In the genomic region with DNA sequence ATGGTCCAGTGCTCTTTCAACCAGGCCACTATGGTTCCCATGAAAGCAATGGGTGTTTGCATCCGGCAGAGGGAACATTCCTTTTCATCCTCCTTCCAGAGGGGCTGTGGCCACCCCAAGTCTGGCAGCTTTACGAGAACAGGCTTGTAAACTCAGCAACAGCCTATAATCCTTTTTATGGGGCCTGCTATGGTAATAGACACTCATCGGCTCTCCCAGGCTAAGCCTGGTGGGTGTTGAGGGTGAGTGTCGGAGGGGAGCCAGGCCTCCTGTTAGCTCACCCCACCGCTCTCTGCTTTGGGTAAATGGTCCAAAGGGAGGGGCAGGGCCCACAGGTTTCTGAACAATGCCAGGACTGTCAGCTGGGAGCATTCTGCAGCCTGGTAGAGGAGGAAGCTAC, we compare ENCODE assay signal across 19 cellular contexts.
DNase-seq lines count a peak whose midpoint lies in the region; ATAC-seq and TF ChIP-seq lines count a peak whose summit lies in the region.
"Had no signal": no experiment of that assay in that cellular context is flagged by ENCODE, and none has a peak within 500 bp of the region (broad histone marks: within the 10 kb centered on the region; RNA-seq: fewer than 3 reads in every experiment).

No MANE protein-coding gene starts in this region.

- DNase-seq in NCI-H82 (lab: John Stamatoyannopoulos, UW) (peak; percentile 23), NCI-H82 treated with DMSO at 0.1 percent for 48 hours (lab: John Stamatoyannopoulos, UW; ENCODE audit: unreplicated experiment) (no peak), islet precursor cell (peak; percentile 86), sigmoid colon (peak; percentile 71), G401 (ENCODE audit: low spot score) (no peak), germinal center (ENCODE audit: low spot score) (no peak)
- no peak for DNase-seq in stimulated activated naive CD8-positive, alpha-beta T cell treated with anti-CD3 and anti-CD28 coated beads, Interleukin-15, Interleukin-2, amounts not matched to agents 100 U/mL and 50 U/mL, for 24 hours
- no peak for DNase-seq in stimulated activated naive CD8-positive, alpha-beta T cell treated with anti-CD3 and anti-CD28 coated beads, Interleukin-15, amount 100 ng/mL, for 72 hours
- DNase-seq: AML-193; Caco-2; CD4-positive, alpha-beta T cell; GF-D8; HCEC 1CT; HFFc6 had no signal

- intact Hi-C loops in sigmoid colon (cut with DNase I): loop anchor here (5.0 kb wide), 1 partner anchor 623 kb away; no protein-coding TSS in a partner anchor

- peaks cover 12% of the 10 kb centered on the region for H3K27me3 Mint-ChIP-seq in stimulated activated naive CD8-positive, alpha-beta T cell treated with anti-CD3 and anti-CD28 coated beads, Interleukin-15, amount 100 ng/mL, for 72 hours
- H3K27me3 Mint-ChIP-seq: CD4-positive, alpha-beta T cell had no signal

- H3K27ac ChIP-seq in sigmoid colon: peak overlapping the region in 3 of 4 donors; percentile 39 to 65 (median 51)
- H3K27ac ChIP-seq: 22Rv1, A549, C4-2B, HL-60 had no signal

- TF ChIP-seq POLR2A in sigmoid colon (IDR thresholded peaks at IDR 0.05): no peak

- peaks cover 0 to 23% (median 17%) of the 10 kb centered on the region in 4 donors for H3K4me1 ChIP-seq in sigmoid colon
- H3K4me1 ChIP-seq: A549, Caco-2 had no signal

- peak in 1 of 4 donors; percentile 18 for TF ChIP-seq EP300 in sigmoid colon (IDR thresholded peaks at IDR 0.05)

- H3K9me3 ChIP-seq in sigmoid colon: no peaks in the 10 kb centered on the region
- H3K9me3 ChIP-seq: A549, Caco-2 had no signal

- H3K4me3 Mint-ChIP-seq in stimulated activated naive CD8-positive, alpha-beta T cell treated with anti-CD3 and anti-CD28 coated beads, Interleukin-15, amount 100 ng/mL, for 72 hours: no peak overlapping the region
- H3K4me3 Mint-ChIP-seq: CD4-positive, alpha-beta T cell; GM23338; HFFc6 had no signal

- peak; percentile 12 for ATAC-seq in stimulated activated naive CD8-positive, alpha-beta T cell treated with anti-CD3 and anti-CD28 coated beads, Interleukin-15, Interleukin-2, amounts not matched to agents 100 U/mL and 50 U/mL, for 24 hours
- no peak for ATAC-seq in stimulated activated naive CD8-positive, alpha-beta T cell treated with anti-CD3 and anti-CD28 coated beads, Interleukin-15, amount 100 ng/mL, for 72 hours
- ATAC-seq: A549, GM23338 had no signal

- no peak for TF ChIP-seq CTCF in sigmoid colon (IDR thresholded peaks at IDR 0.05)

- no peaks in the 10 kb centered on the region for H3K9me3 Mint-ChIP-seq in stimulated activated naive CD8-positive, alpha-beta T cell treated with anti-CD3 and anti-CD28 coated beads, Interleukin-15, amount 100 ng/mL, for 72 hours
- H3K9me3 Mint-ChIP-seq: CD4-positive, alpha-beta T cell; GM23338; HFFc6 had no signal

- no peaks in the 10 kb centered on the region for H3K4me1 Mint-ChIP-seq in stimulated activated naive CD8-positive, alpha-beta T cell treated with anti-CD3 and anti-CD28 coated beads, Interleukin-15, amount 100 ng/mL, for 72 hours
- H3K4me1 Mint-ChIP-seq: GM23338 had no signal

- H3K27me3 ChIP-seq in sigmoid colon: no peaks in the 10 kb centered on the region

- 61 to 72% methylated on average over 5 of the region's 5 CpGs for WGBS in sigmoid colon, 2 donors

- no peak overlapping the region for H3K4me3 ChIP-seq in sigmoid colon
- H3K4me3 ChIP-seq: A549, GM23338 had no signal

- H3K27ac Mint-ChIP-seq in stimulated activated naive CD8-positive, alpha-beta T cell treated with anti-CD3 and anti-CD28 coated beads, Interleukin-15, amount 100 ng/mL, for 72 hours: no peak overlapping the region
- H3K27ac Mint-ChIP-seq: CD4-positive, alpha-beta T cell; GM23338; HFFc6 had no signal

- no peaks in the 10 kb centered on the region for H3K36me3 ChIP-seq in sigmoid colon

- in situ Hi-C loops in G401 (cut with HindIII; ENCODE audit: low sequenced_read_pairs): no loop called here

Comparison
In these comparisons a context has a peak if more than half of its experiments do, and no peak if none do; other contexts are left out.
1. DNase-seq: peak in NCI-H82 (single experiment), islet precursor cell (single experiment) and sigmoid colon (single experiment); none in NCI-H82 treated with DMSO at 0.1 percent for 48 hours (single experiment), stimulated activated naive CD8-positive, alpha-beta T cell treated with anti-CD3 and anti-CD28 coated beads, Interleukin-15, Interleukin-2, amounts not matched to agents 100 U/mL and 50 U/mL, for 24 hours (single experiment), stimulated activated naive CD8-positive, alpha-beta T cell treated with anti-CD3 and anti-CD28 coated beads, Interleukin-15, amount 100 ng/mL, for 72 hours (0 of 2), G401 (single experiment) and germinal center (single experiment).